In the genomic region with DNA sequence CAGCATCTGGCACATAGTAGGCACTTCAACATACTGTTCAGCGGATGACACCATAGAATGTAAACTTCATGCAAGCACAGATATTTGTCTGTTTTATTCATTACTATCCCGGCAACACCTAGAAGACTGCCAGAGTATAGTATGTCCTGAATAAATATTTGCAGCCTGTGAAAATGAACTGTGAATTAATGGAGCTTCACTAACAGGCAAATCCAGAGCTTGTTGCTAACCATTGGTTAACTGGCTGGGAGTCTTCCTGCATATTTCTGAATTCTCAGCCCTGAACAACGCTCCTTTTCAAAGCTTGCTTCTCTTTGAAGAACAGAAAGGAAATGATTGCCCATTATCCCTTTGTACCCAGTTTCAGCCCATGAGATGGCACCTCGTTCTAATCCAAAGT, we compare ENCODE assay signal across 13 cellular contexts.
"Had no signal": no experiment of that assay in that cellular context is flagged by ENCODE, and none has a peak within 500 bp of the region (broad histone marks: within the 10 kb centered on the region; RNA-seq: fewer than 3 reads in every experiment).

No MANE protein-coding gene starts in this region.

- H3K9me3 ChIP-seq: tibial nerve, uterus had no signal

- H3K27ac Mint-ChIP-seq: activated naive CD4-positive, alpha-beta T cell treated with anti-CD3 and anti-CD28 coated beads, Interleukin-2, amount 50 U/mL, for 72 hours; naive B cell; T-helper 2 cell treated with Interferon-gamma antibody and Interleukin-4, amounts not matched to agents 5 μg/mL and 100 μg/mL, for 36 hours had no signal

- H3K4me3 ChIP-seq: tibial nerve, uterus had no signal

- H3K36me3 Mint-ChIP-seq: naive B cell; stimulated activated effector memory CD8-positive, alpha-beta T cell treated with anti-CD3 and anti-CD28 coated beads, Interleukin-12 subunit alpha, Interleukin-12 subunit beta, amount 100 ng/mL, for 72 hours had no signal

- H3K36me3 ChIP-seq: brain microvascular endothelial cell, tibial nerve, uterus had no signal

- H3K4me3 Mint-ChIP-seq: naive B cell; stimulated activated effector memory CD8-positive, alpha-beta T cell treated with anti-CD3 and anti-CD28 coated beads, Interleukin-12 subunit alpha, Interleukin-12 subunit beta, amount 100 ng/mL, for 72 hours; T-helper 2 cell treated with Interferon-gamma antibody and Interleukin-4, amounts not matched to agents 5 μg/mL and 100 μg/mL, for 36 hours had no signal

- H3K27ac ChIP-seq: brain microvascular endothelial cell, parathyroid adenoma, tibial nerve, uterus had no signal

- H3K9me3 Mint-ChIP-seq: stimulated activated effector memory CD8-positive, alpha-beta T cell treated with anti-CD3 and anti-CD28 coated beads, Interleukin-12 subunit alpha, Interleukin-12 subunit beta, amount 100 ng/mL, for 72 hours; T-helper 2 cell treated with Interferon-gamma antibody and Interleukin-4, amounts not matched to agents 5 μg/mL and 100 μg/mL, for 36 hours had no signal

- DNase-seq: activated gamma-delta T cell; brain microvascular endothelial cell; effector CD8-positive, alpha-beta T cell; foreskin melanocyte; head of caudate nucleus; naive B cell; uterus had no signal

- H3K4me1 ChIP-seq: tibial nerve, uterus had no signal

- H3K4me1 Mint-ChIP-seq: naive B cell had no signal

- ATAC-seq: left lobe of liver had no signal

- H3K27me3 ChIP-seq: brain microvascular endothelial cell, tibial nerve, uterus had no signal
